30 cellular contexts compared by ENCODE assay signal in the genomic region with DNA sequence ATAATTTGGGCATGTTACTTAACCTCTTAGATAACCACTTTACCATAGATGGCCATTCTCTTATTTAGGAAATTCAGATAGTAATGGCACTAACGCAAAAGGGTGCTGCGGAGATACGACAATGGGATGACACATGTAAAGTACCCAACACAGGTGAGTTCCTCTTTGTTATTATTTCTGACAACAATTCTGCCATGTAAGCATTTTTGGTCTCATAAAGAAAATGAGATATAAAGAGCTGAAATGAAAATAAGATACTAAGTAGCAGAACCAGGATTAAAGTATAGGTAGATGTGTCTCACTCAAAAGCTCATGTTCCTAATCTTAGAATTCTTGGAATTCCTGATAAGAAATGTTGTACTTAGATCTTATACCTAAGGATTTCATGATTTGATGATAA.
"Had no signal": no experiment of that assay in that cellular context is flagged by ENCODE, and none has a peak within 500 bp of the region (broad histone marks: within the 10 kb centered on the region; RNA-seq: fewer than 3 reads in every experiment).

No MANE protein-coding gene starts in this region.

- FAIRE-seq: endometrium, endothelial cell of umbilical vein, frontal cortex had no signal

- H3K4me3 ChIP-seq: ascending aorta, breast epithelium, cardiac muscle cell, colonic mucosa had no signal

- H3K4me1 ChIP-seq: ascending aorta, breast epithelium, colonic mucosa had no signal

- H3K27ac ChIP-seq: ascending aorta, breast epithelium, cardiac muscle cell, colonic mucosa, epithelial cell of prostate, WERI-Rb-1 had no signal

- H3K27me3 ChIP-seq: ascending aorta, breast epithelium, cardiac muscle cell, colonic mucosa had no signal

- H3K9me3 ChIP-seq: ascending aorta, breast epithelium, colonic mucosa had no signal

- H3K36me3 ChIP-seq: ascending aorta, breast epithelium, cardiac muscle cell, colonic mucosa, WERI-Rb-1 had no signal

- ATAC-seq: activated CD4-positive, CD25-positive, alpha-beta regulatory T cell treated with anti-CD3 and anti-CD28 coated beads, Interleukin-2, amount 50 U/mL, for 24 hours; activated CD8-positive, alpha-beta memory T cell treated with anti-CD3 and anti-CD28 coated beads, Interleukin-2, amount 10 ng/mL, durations not matched to agents 7 days and 5 days; activated CD8-positive, alpha-beta T cell treated with anti-CD3 and anti-CD28 coated beads, Interleukin-2, amount 10 ng/mL, durations not matched to agents 7 days and 5 days; activated naive CD4-positive, alpha-beta T cell treated with anti-CD3 and anti-CD28 coated beads, Interleukin-2, amount 50 U/mL, for 72 hours; T-helper 17 cell had no signal

- DNase-seq: activated B cell treated with CpG ODN at 0.5 μM for 24 hours; activated CD4-positive, alpha-beta T cell treated with anti-CD3 and anti-CD28 coated beads for 48 hours; activated CD4-positive, alpha-beta T cell treated with anti-CD3 and anti-CD28 coated beads, Interleukin-2, amount 50 U/mL, for 1 hour; activated CD4-positive, alpha-beta T cell treated with anti-CD3 and anti-CD28 coated beads, Interleukin-2, amount 50 U/mL, for 48 hours; activated CD8-positive, alpha-beta memory T cell treated with anti-CD3 and anti-CD28 coated beads, Interleukin-2, amount 10 ng/mL, durations not matched to agents 7 days and 5 days; activated CD8-positive, alpha-beta memory T cell treated with anti-CD3 and anti-CD28 coated beads, Interleukin-2, amount 50 U/mL, for 4 hours; activated CD8-positive, alpha-beta T cell treated with anti-CD3 and anti-CD28 coated beads, Interleukin-2, amount 10 ng/mL, durations not matched to agents 7 days and 5 days; activated effector memory CD4-positive, alpha-beta T cell treated with anti-CD3 and anti-CD28 coated beads, Interleukin-2, amount 50 U/mL, for 16 hours; activated naive CD4-positive, alpha-beta T cell; activated naive CD4-positive, alpha-beta T cell treated with anti-CD3 and anti-CD28 coated beads, Interleukin-2, amount 10 ng/mL, durations not matched to agents 7 days and 5 days; activated naive CD8-positive, alpha-beta T cell treated with anti-CD3 and anti-CD28 coated beads, Interleukin-2, amount 10 ng/mL, durations not matched to agents 7 days and 5 days; activated T-cell treated with anti-CD3 and anti-CD28 coated beads, Interleukin-2, amount 50 U/mL, for 1 hour; activated T-cell treated with anti-CD3 and anti-CD28 coated beads, Interleukin-2, amount 50 U/mL, for 48 hours; central memory CD4-positive, alpha-beta T cell; cerebellar nuclear complex; colonic mucosa; effector CD8-positive, alpha-beta T cell; foreskin fibroblast; T-helper 17 cell; T1000; WERI-Rb-1 had no signal
